In the genomic region with DNA sequence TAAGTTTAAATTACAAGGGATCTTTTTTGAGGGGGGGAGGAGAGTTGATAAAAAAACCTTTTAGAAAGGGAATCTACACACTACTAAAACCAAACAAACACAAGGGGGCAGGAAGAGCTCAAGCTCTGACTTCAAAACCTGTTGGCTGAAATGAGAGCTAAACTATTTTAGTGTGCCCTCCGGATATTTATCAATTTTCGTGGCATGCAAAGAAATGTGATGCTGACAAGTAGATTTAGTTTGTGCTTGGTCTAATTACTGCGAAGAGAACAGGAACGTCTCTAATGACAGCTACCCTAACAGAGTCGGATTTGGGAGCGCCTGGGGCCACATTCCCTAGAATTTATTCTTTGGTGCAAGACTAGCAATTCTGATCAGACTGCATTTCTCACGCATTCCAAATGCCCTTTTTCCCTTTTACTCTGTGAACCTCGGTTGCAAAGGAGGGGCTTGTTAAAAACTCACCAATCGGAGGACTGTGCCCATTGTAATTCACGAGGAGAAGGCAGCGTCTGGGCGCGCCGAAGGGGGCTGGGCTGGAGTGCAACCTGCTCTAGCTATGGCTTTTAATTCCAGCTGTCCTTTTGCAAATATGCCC, we compare ENCODE assay signal across 8 cellular contexts. TPM values are rescaled to one million over a fixed set of nuclear protein-coding genes. Genes with fewer than 3 reads are reported as not detected.
A peak's percentile ranks its signal among the peaks of the same experiment; 100 is the strongest.
DNase-seq lines count a peak whose midpoint lies in the region; ATAC-seq and TF ChIP-seq lines count a peak whose summit lies in the region.

No MANE protein-coding gene starts in this region.

- WGBS in liver = under 1% methylated on average over 14 of the region's 14 CpGs

- intact Hi-C loops in MCF 10A (cut with micrococcal nuclease) = loop anchor here (2.0 to 5.0 kb wide), 3 partner anchors 79 to 229 kb away; no protein-coding TSS in a partner anchor
- intact Hi-C loops in vagina (cut with DNase I) = no loop called here
- intact Hi-C loops in activated CD8-positive, alpha-beta T cell treated with anti-CD3 and anti-CD28 coated beads for 36 hours (cut with micrococcal nuclease) = no loop called here

- ATAC-seq in activated CD8-positive, alpha-beta T cell treated with anti-CD3 and anti-CD28 coated beads for 36 hours = no peak

- H3K4me3 ChIP-seq in liver (ENCODE audit: low read depth in 1 of 3, low read length in 3 of 3) (peak overlapping the region; percentile 20 to 61 (median 55)), vagina (peak overlapping the region; percentile 46 to 48)

- H3K27ac Mint-ChIP-seq in MCF 10A (ENCODE audit: low read depth, unreplicated experiment) = no peak overlapping the region
- H3K27ac Mint-ChIP-seq in activated CD8-positive, alpha-beta T cell treated with anti-CD3 and anti-CD28 coated beads for 36 hours = no peak overlapping the region

- H3K27me3 ChIP-seq in liver (ENCODE audit: control insufficient read depth in 4 of 4, insufficient read depth in 4 of 4, low read length in 3 of 4) (peaks cover 0 to 4% (median 1%) of the 10 kb centered on the region in 4 donors), vagina (no peaks in the 10 kb centered on the region)

- no peaks in the 10 kb centered on the region for H3K9me3 Mint-ChIP-seq in MCF 10A (ENCODE audit: unreplicated experiment)
- H3K9me3 Mint-ChIP-seq in activated CD8-positive, alpha-beta T cell treated with anti-CD3 and anti-CD28 coated beads for 36 hours = no peaks in the 10 kb centered on the region

- peak; percentile 58 to 71 for TF ChIP-seq RAD21 in liver (IDR thresholded peaks at IDR 0.05)

- peaks cover 3 to 29% (median 25%) of the 10 kb centered on the region in 4 donors for H3K4me1 ChIP-seq in liver (ENCODE audit: control insufficient read depth in 4 of 4, insufficient read depth in 4 of 4, low read length in 3 of 4)
- H3K4me1 ChIP-seq in vagina = peaks cover 22% of the 10 kb centered on the region

- no peak overlapping the region for H3K9ac ChIP-seq in liver (ENCODE audit: low read depth in 1 of 2, low read length in 2 of 2)

- no peak for TF ChIP-seq POLR2A in vagina (IDR thresholded peaks at IDR 0.05)

- peaks cover 7% of the 10 kb centered on the region for H3K4me1 Mint-ChIP-seq in MCF 10A (ENCODE audit: insufficient read depth, unreplicated experiment)
- H3K4me1 Mint-ChIP-seq in activated CD8-positive, alpha-beta T cell treated with anti-CD3 and anti-CD28 coated beads for 36 hours (ENCODE audit: low read depth) = peaks cover 5% of the 10 kb centered on the region

- DNase-seq in AG09319 (ENCODE audit: extremely low read depth, low read depth) (no peak), M059J (ENCODE audit: low read depth) (peak; percentile 52), MCF 10A (ENCODE audit: unreplicated experiment) (peak; percentile 60), vagina (ENCODE audit: extremely low spot score in 2 of 2) (no peak), GF-D8 (lab: John Stamatoyannopoulos, UW) (no peak)
- no peak for DNase-seq in activated CD4-positive, alpha-beta T cell treated with anti-CD3 and anti-CD28 coated beads for 48 hours
- no peak for DNase-seq in activated CD8-positive, alpha-beta T cell treated with anti-CD3 and anti-CD28 coated beads for 36 hours

- H3K9me3 ChIP-seq in liver (ENCODE audit: control insufficient read depth in 4 of 4, low read length in 3 of 4) = no peaks in the 10 kb centered on the region
- H3K9me3 ChIP-seq in vagina = no peaks in the 10 kb centered on the region

- no peaks in the 10 kb centered on the region for H3K36me3 ChIP-seq in liver (ENCODE audit: control insufficient read depth in 4 of 4, insufficient read depth in 3 of 4, low read depth in 1 of 4, low read length in 3 of 4)
- H3K36me3 ChIP-seq in vagina = no peaks in the 10 kb centered on the region

- no TSS peak for BruUV-seq in MCF 10A (replicated peaks; lab: Mats Ljungman, UMichigan)

- CTCF ChIA-PET in MCF 10A (lab: Yijun Ruan, JAX) = interaction anchor here (0.6 to 5.7 kb wide), 41 partner anchors 8 to 565 kb away, joined by 3 to 119 read pairs (median 4); no protein-coding TSS in a partner anchor
- CTCF ChIA-PET in activated CD8-positive, alpha-beta T cell treated with anti-CD3 and anti-CD28 coated beads for 36 hours (lab: Charles Lee) = interaction anchor here (1.2 to 1.4 kb wide), 2 partner anchors 10 to 189 kb away, joined by 3 read pairs; no protein-coding TSS in a partner anchor

- H3K27ac ChIP-seq in liver (ENCODE audit: low read depth in 1 of 2, low read length in 2 of 2) = no peak overlapping the region
- no peak overlapping the region for H3K27ac ChIP-seq in vagina

- H3K27me3 Mint-ChIP-seq in MCF 10A (ENCODE audit: insufficient read depth, unreplicated experiment) = no peaks in the 10 kb centered on the region
- peaks cover 16% of the 10 kb centered on the region for H3K27me3 Mint-ChIP-seq in activated CD8-positive, alpha-beta T cell treated with anti-CD3 and anti-CD28 coated beads for 36 hours

- peak; percentile 15 for TF ChIP-seq CTCF in AG09319 (IDR thresholded peaks at IDR 0.05; ENCODE audit: low read depth, low read length)
- TF ChIP-seq CTCF in MCF 10A (IDR thresholded peaks at IDR 0.05; ENCODE audit: unreplicated experiment) = peak; percentile 35
- TF ChIP-seq CTCF in liver (IDR thresholded peaks at IDR 0.05; ENCODE audit: low read depth, low read length, missing input control) = peak; percentile 17
- no peak for TF ChIP-seq CTCF in vagina (IDR thresholded peaks at IDR 0.05)
- no peak for TF ChIP-seq CTCF in activated CD8-positive, alpha-beta T cell treated with anti-CD3 and anti-CD28 coated beads for 36 hours (IDR thresholded peaks at IDR 0.05)

- POLR2A ChIA-PET in MCF 10A (lab: Yijun Ruan, JAX) = interaction anchor here (0.8 to 1.8 kb wide), 8 partner anchors 15 to 229 kb away, joined by 3 to 8 read pairs (median 3); no protein-coding TSS in a partner anchor
- POLR2A ChIA-PET in activated CD8-positive, alpha-beta T cell treated with anti-CD3 and anti-CD28 coated beads for 36 hours (lab: Charles Lee) = no interaction called here

- no peaks in the 10 kb centered on the region for H3K36me3 Mint-ChIP-seq in MCF 10A (ENCODE audit: insufficient read depth, unreplicated experiment)
- no peaks in the 10 kb centered on the region for H3K36me3 Mint-ChIP-seq in activated CD8-positive, alpha-beta T cell treated with anti-CD3 and anti-CD28 coated beads for 36 hours (ENCODE audit: low read depth)

- peak overlapping the region; percentile 71 for H3K4me3 Mint-ChIP-seq in MCF 10A (ENCODE audit: unreplicated experiment)
- H3K4me3 Mint-ChIP-seq in activated CD8-positive, alpha-beta T cell treated with anti-CD3 and anti-CD28 coated beads for 36 hours = no peak overlapping the region

TF ChIP-seq in liver, 16 proteins besides CTCF, POLR2A, EP300 and RAD21 (continues in another document):
- TF ChIP-seq YY1 (IDR thresholded peaks at IDR 0.05) (no peak), EGR1 (IDR thresholded peaks at IDR 0.05; ENCODE audit: low read depth in 2 of 2) (no peak), FOXA2 (IDR thresholded peaks at IDR 0.05) (no peak), HNF4G (IDR thresholded peaks at IDR 0.05) (no peak), JUND (IDR thresholded peaks at IDR 0.05) (no peak), HNF4A (conservative IDR thresholded peaks at IDR 0.05) (no peak), RXRA (IDR thresholded peaks at IDR 0.05) (no peak)
- TF ChIP-seq, protein P1, sequence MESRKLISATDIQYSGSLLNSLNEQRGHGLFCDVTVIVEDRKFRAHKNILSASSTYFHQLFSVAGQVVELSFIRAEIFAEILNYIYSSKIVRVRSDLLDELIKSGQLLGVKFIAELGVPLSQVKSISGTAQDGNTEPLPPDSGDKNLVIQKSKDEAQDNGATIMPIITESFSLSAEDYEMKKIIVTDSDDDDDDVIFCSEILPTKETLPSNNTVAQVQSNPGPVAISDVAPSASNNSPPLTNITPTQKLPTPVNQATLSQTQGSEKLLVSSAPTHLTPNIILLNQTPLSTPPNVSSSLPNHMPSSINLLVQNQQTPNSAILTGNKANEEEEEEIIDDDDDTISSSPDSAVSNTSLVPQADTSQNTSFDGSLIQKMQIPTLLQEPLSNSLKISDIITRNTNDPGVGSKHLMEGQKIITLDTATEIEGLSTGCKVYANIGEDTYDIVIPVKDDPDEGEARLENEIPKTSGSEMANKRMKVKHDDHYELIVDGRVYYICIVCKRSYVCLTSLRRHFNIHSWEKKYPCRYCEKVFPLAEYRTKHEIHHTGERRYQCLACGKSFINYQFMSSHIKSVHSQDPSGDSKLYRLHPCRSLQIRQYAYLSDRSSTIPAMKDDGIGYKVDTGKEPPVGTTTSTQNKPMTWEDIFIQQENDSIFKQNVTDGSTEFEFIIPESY (IDR thresholded peaks at IDR 0.05) = no peak
- TF ChIP-seq, protein P2, sequence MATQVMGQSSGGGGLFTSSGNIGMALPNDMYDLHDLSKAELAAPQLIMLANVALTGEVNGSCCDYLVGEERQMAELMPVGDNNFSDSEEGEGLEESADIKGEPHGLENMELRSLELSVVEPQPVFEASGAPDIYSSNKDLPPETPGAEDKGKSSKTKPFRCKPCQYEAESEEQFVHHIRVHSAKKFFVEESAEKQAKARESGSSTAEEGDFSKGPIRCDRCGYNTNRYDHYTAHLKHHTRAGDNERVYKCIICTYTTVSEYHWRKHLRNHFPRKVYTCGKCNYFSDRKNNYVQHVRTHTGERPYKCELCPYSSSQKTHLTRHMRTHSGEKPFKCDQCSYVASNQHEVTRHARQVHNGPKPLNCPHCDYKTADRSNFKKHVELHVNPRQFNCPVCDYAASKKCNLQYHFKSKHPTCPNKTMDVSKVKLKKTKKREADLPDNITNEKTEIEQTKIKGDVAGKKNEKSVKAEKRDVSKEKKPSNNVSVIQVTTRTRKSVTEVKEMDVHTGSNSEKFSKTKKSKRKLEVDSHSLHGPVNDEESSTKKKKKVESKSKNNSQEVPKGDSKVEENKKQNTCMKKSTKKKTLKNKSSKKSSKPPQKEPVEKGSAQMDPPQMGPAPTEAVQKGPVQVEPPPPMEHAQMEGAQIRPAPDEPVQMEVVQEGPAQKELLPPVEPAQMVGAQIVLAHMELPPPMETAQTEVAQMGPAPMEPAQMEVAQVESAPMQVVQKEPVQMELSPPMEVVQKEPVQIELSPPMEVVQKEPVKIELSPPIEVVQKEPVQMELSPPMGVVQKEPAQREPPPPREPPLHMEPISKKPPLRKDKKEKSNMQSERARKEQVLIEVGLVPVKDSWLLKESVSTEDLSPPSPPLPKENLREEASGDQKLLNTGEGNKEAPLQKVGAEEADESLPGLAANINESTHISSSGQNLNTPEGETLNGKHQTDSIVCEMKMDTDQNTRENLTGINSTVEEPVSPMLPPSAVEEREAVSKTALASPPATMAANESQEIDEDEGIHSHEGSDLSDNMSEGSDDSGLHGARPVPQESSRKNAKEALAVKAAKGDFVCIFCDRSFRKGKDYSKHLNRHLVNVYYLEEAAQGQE (IDR thresholded peaks at IDR 0.05) = no peak
- TF ChIP-seq, protein P3, sequence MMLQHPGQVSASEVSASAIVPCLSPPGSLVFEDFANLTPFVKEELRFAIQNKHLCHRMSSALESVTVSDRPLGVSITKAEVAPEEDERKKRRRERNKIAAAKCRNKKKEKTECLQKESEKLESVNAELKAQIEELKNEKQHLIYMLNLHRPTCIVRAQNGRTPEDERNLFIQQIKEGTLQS (IDR thresholded peaks at IDR 0.05) = no peak

RNA-seq across cellular contexts. Expression of a gene that starts 0.8 kb away (rescaled TPM):
- 0.12 and 0.76 TPM in 2 replicates for total RNA-seq in M059J (2014; rRNA removed; shearing (Covaris generic))
- total RNA-seq in MCF 10A (2022) (not detected in 2 replicates), liver (1 to 10 TPM in 1 of 2 donors, under 1 TPM in 1; 0.42 to 1.7 TPM), vagina (0.98 TPM)
- under 1 TPM; 0.17 to 0.32 TPM for polyA plus RNA-seq in liver
- not detected for total RNA-seq in activated CD8-positive, alpha-beta T cell treated with anti-CD3 and anti-CD28 coated beads for 36 hours

Comparison
In these comparisons a context has a peak if more than half of its experiments do, and no peak if none do; other contexts are left out.
1. DNase-seq: peak in M059J (single experiment) and MCF 10A (single experiment); none in AG09319 (single experiment), vagina (0 of 2), activated CD4-positive, alpha-beta T cell treated with anti-CD3 and anti-CD28 coated beads for 48 hours (single experiment), GF-D8 (single experiment) and activated CD8-positive, alpha-beta T cell treated with anti-CD3 and anti-CD28 coated beads for 36 hours (single experiment).
2. CTCF ChIP-seq: peak in AG09319 (single experiment), MCF 10A (single experiment) and liver (single experiment); none in vagina (0 of 3) and activated CD8-positive, alpha-beta T cell treated with anti-CD3 and anti-CD28 coated beads for 36 hours (single experiment).